In the genomic region with DNA sequence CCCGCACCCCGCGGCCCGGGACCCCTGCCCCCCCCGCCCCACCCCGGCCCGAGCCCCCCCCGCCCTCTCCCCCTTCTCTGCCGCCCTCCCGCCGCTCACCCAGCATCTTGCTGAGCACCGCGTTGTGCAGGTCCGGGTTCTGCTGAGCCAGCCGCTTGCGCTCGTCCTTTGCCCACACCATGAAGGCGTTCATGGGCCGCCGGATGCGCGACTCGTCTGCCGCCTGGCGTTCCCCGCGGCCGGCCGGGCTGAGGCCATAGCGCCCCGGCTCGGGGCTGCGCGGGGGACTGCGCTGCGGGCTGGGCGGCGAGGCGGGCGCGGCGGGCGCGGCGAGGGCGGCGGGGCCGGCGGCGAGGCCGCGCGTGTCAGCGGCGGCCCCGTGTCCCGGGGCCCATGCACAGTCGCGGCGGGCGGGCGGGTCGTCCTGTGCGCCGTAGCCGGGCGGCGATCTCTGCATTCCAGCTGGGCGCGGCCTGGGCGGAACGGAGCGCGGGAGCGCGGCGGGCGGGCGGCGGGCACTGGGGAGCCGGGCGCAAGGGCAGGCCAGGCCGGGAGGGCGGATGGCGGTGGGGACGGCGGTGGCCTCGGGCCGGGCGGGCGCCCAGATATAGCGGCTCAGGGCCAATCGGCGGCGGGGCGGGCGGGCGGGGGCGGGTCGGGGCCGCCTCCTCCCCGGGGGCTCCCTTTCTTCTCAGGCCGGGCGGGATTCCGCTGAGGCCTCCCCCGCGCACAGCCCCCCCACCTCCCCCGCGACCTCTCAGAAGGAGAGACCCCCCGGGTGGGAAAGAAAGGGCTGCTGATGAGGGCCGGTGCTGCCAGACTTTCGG, we compare ENCODE assay signal across 1 cellular context.
TF ChIP-seq lines count a peak whose summit lies in the region.

A gene (minus strand): TSS at position 580 of the 827 bp plus-strand sequence. CDS start 123 bp downstream, at position 457.

TF ChIP-seq in GM23338, 12 proteins besides CTCF, POLR2A, EP300 and RAD21:
- TF ChIP-seq, protein P1, sequence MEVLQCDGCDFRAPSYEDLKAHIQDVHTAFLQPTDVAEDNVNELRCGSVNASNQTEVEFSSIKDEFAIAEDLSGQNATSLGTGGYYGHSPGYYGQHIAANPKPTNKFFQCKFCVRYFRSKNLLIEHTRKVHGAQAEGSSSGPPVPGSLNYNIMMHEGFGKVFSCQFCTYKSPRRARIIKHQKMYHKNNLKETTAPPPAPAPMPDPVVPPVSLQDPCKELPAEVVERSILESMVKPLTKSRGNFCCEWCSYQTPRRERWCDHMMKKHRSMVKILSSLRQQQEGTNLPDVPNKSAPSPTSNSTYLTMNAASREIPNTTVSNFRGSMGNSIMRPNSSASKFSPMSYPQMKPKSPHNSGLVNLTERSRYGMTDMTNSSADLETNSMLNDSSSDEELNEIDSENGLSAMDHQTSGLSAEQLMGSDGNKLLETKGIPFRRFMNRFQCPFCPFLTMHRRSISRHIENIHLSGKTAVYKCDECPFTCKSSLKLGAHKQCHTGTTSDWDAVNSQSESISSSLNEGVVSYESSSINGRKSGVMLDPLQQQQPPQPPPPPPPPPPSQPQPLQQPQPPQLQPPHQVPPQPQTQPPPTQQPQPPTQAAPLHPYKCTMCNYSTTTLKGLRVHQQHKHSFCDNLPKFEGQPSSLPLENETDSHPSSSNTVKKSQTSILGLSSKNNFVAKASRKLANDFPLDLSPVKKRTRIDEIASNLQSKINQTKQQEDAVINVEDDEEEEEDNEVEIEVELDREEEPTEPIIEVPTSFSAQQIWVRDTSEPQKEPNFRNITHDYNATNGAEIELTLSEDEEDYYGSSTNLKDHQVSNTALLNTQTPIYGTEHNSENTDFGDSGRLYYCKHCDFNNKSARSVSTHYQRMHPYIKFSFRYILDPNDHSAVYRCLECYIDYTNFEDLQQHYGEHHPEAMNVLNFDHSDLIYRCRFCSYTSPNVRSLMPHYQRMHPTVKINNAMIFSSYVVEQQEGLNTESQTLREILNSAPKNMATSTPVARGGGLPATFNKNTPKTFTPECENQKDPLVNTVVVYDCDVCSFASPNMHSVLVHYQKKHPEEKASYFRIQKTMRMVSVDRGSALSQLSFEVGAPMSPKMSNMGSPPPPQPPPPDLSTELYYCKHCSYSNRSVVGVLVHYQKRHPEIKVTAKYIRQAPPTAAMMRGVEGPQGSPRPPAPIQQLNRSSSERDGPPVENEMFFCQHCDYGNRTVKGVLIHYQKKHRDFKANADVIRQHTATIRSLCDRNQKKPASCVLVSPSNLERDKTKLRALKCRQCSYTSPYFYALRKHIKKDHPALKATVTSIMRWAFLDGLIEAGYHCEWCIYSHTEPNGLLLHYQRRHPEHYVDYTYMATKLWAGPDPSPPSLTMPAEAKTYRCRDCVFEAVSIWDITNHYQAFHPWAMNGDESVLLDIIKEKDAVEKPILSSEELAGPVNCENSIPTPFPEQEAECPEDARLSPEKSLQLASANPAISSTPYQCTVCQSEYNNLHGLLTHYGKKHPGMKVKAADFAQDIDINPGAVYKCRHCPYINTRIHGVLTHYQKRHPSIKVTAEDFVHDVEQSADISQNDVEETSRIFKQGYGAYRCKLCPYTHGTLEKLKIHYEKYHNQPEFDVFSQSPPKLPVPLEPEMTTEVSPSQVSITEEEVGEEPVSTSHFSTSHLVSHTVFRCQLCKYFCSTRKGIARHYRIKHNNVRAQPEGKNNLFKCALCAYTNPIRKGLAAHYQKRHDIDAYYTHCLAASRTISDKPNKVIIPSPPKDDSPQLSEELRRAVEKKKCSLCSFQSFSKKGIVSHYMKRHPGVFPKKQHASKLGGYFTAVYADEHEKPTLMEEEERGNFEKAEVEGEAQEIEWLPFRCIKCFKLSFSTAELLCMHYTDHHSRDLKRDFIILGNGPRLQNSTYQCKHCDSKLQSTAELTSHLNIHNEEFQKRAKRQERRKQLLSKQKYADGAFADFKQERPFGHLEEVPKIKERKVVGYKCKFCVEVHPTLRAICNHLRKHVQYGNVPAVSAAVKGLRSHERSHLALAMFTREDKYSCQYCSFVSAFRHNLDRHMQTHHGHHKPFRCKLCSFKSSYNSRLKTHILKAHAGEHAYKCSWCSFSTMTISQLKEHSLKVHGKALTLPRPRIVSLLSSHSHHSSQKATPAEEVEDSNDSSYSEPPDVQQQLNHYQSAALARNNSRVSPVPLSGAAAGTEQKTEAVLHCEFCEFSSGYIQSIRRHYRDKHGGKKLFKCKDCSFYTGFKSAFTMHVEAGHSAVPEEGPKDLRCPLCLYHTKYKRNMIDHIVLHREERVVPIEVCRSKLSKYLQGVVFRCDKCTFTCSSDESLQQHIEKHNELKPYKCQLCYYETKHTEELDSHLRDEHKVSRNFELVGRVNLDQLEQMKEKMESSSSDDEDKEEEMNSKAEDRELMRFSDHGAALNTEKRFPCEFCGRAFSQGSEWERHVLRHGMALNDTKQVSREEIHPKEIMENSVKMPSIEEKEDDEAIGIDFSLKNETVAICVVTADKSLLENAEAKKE (CRISPR knock-in tag; IDR thresholded peaks at IDR 0.05): no peak
- no peak for TF ChIP-seq ZNF114 (CRISPR knock-in tag; IDR thresholded peaks at IDR 0.05)
- TF ChIP-seq, protein P2, sequence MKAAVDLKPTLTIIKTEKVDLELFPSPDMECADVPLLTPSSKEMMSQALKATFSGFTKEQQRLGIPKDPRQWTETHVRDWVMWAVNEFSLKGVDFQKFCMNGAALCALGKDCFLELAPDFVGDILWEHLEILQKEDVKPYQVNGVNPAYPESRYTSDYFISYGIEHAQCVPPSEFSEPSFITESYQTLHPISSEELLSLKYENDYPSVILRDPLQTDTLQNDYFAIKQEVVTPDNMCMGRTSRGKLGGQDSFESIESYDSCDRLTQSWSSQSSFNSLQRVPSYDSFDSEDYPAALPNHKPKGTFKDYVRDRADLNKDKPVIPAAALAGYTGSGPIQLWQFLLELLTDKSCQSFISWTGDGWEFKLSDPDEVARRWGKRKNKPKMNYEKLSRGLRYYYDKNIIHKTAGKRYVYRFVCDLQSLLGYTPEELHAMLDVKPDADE (IDR thresholded peaks at IDR 0.05): no peak
- no peak for TF ChIP-seq STAT1 (IDR thresholded peaks at IDR 0.05; ENCODE audit: unreplicated experiment)
- no peak for TF ChIP-seq CREB1 (CRISPR knock-in tag; IDR thresholded peaks at IDR 0.05; ENCODE audit: low read depth)
- TF ChIP-seq ZNF331 (CRISPR knock-in tag; IDR thresholded peaks at IDR 0.05; ENCODE audit: low read depth): no peak
